Comparison of ENCODE assay signal across 36 cellular contexts in the genomic region with DNA sequence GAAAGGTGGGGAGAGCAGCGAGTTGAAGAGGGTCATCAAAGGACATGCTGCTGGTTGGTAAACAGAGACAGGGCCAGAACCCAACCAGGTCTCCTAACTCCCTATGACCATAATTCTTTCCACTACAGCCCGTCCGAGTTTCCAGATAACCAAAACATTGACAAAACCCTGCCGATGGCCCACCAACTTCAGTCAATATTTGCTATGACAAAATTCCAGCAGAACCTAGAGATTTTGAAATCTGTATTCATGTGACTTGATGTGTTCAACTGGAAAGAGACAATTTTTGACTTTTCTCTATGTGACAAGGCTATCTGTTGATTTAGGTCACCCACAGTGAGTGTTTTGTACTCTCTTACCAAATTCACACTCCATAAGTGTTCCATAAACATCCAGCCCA.
"Had no signal": no experiment of that assay in that cellular context is flagged by ENCODE, and none has a peak within 500 bp of the region (broad histone marks: within the 10 kb centered on the region; RNA-seq: fewer than 3 reads in every experiment).

No MANE protein-coding gene starts in this region.

- H3K27ac Mint-ChIP-seq: activated B cell treated with CpG ODN at 0.5 μM for 24 hours; activated CD4-positive, alpha-beta memory T cell treated with anti-CD3 and anti-CD28 coated beads for 36 hours; activated CD4-positive, alpha-beta T cell treated with anti-CD3 and anti-CD28 coated beads, Interleukin-2, amount 10 ng/mL, durations not matched to agents 24 days and 14 days; activated naive CD4-positive, alpha-beta T cell treated with anti-CD3 and anti-CD28 coated beads for 36 hours; activated naive CD4-positive, alpha-beta T cell treated with anti-CD3 and anti-CD28 coated beads, Interleukin-2, amount 50 U/mL, for 72 hours; activated naive CD8-positive, alpha-beta T cell treated with anti-CD3 and anti-CD28 coated beads for 36 hours; activated T-cell treated with anti-CD3 and anti-CD28 coated beads, Interleukin-2, amount 50 U/mL, for 72 hours; activated T-helper 1 cell treated with anti-CD3 and anti-CD28 coated beads, Interleukin-12 subunit alpha, Interleukin-12 subunit beta, Interleukin-2, Interleukin-4 antibody, amounts not matched to agents 30 ng/mL and 10 ng/mL and 1 ng/mL, durations not matched to agents 14 hours and 24 hours and 36 hours; activated T-helper 17 cell treated with anti-CD3 and anti-CD28 coated beads, Interleukin-2, amount 50 U/mL, for 72 hours; T-helper 1 cell treated with Interleukin-12 subunit alpha and Interleukin-12 subunit beta and Interleukin-4 antibody, amounts not matched to agents 30 μg/mL and 1 μg/mL, for 36 hours; T-helper 2 cell treated with Interferon-gamma antibody and Interleukin-4, amounts not matched to agents 5 μg/mL and 100 μg/mL, for 36 hours had no signal

- H3K27ac ChIP-seq: adrenal gland, body of pancreas, brain microvascular endothelial cell, breast epithelium, VCaP had no signal

- H3K27me3 ChIP-seq: adrenal gland, body of pancreas, brain microvascular endothelial cell, breast epithelium had no signal

- H3K27me3 Mint-ChIP-seq: activated CD4-positive, alpha-beta memory T cell treated with anti-CD3 and anti-CD28 coated beads for 36 hours; activated T-helper 17 cell treated with anti-CD3 and anti-CD28 coated beads, Interleukin-2, amount 50 U/mL, for 72 hours had no signal

- H3K9me3 ChIP-seq: adrenal gland, body of pancreas, breast epithelium had no signal

- H3K36me3 Mint-ChIP-seq: activated CD4-positive, alpha-beta memory T cell treated with anti-CD3 and anti-CD28 coated beads for 36 hours; activated naive CD4-positive, alpha-beta T cell treated with anti-CD3 and anti-CD28 coated beads, Interleukin-2, amount 50 U/mL, for 72 hours; activated naive CD8-positive, alpha-beta T cell treated with anti-CD3 and anti-CD28 coated beads for 36 hours had no signal

- FAIRE-seq: astrocyte, TTC549 had no signal

- H3K36me3 ChIP-seq: adrenal gland, brain microvascular endothelial cell, breast epithelium had no signal

- H3K4me3 Mint-ChIP-seq: activated B cell treated with CpG ODN at 0.5 μM for 24 hours; activated CD4-positive, alpha-beta memory T cell treated with anti-CD3 and anti-CD28 coated beads for 36 hours; activated CD4-positive, alpha-beta T cell treated with anti-CD3 and anti-CD28 coated beads, Interleukin-2, amount 10 ng/mL, durations not matched to agents 24 days and 14 days; activated naive CD4-positive, alpha-beta T cell treated with anti-CD3 and anti-CD28 coated beads for 36 hours; activated naive CD8-positive, alpha-beta T cell treated with anti-CD3 and anti-CD28 coated beads for 36 hours; activated T-cell treated with anti-CD3 and anti-CD28 coated beads, Interleukin-2, amount 50 U/mL, for 4 hours; activated T-cell treated with anti-CD3 and anti-CD28 coated beads, Interleukin-2, amount 50 U/mL, for 72 hours; activated T-helper 1 cell treated with anti-CD3 and anti-CD28 coated beads, Interleukin-12 subunit alpha, Interleukin-12 subunit beta, Interleukin-2, Interleukin-4 antibody, amounts not matched to agents 30 ng/mL and 10 ng/mL and 1 ng/mL, durations not matched to agents 14 hours and 24 hours and 36 hours; activated T-helper 17 cell treated with anti-CD3 and anti-CD28 coated beads, Interleukin-2, amount 50 U/mL, for 72 hours; T-helper 1 cell treated with Interleukin-12 subunit alpha and Interleukin-12 subunit beta and Interleukin-4 antibody, amounts not matched to agents 30 μg/mL and 1 μg/mL, for 36 hours; T-helper 2 cell treated with Interferon-gamma antibody and Interleukin-4, amounts not matched to agents 5 μg/mL and 100 μg/mL, for 36 hours had no signal

- ATAC-seq: activated T-cell treated with anti-CD3 and anti-CD28 coated beads, Interleukin-2, amount 50 U/mL, for 4 hours; activated T-cell treated with anti-CD3 and anti-CD28 coated beads, Interleukin-2, amount 50 U/mL, for 72 hours; activated T-helper 17 cell treated with anti-CD3 and anti-CD28 coated beads, Interleukin-2, amount 50 U/mL, for 72 hours; body of pancreas had no signal

- H3K9me3 Mint-ChIP-seq: activated CD4-positive, alpha-beta memory T cell treated with anti-CD3 and anti-CD28 coated beads for 36 hours; activated CD4-positive, alpha-beta T cell treated with anti-CD3 and anti-CD28 coated beads, Interleukin-2, amount 10 ng/mL, durations not matched to agents 24 days and 14 days; activated naive CD4-positive, alpha-beta T cell treated with anti-CD3 and anti-CD28 coated beads for 36 hours; activated naive CD4-positive, alpha-beta T cell treated with anti-CD3 and anti-CD28 coated beads, Interleukin-2, amount 50 U/mL, for 72 hours; activated naive CD8-positive, alpha-beta T cell treated with anti-CD3 and anti-CD28 coated beads for 36 hours; activated T-cell treated with anti-CD3 and anti-CD28 coated beads, Interleukin-2, amount 50 U/mL, for 4 hours; activated T-cell treated with anti-CD3 and anti-CD28 coated beads, Interleukin-2, amount 50 U/mL, for 72 hours; activated T-helper 1 cell treated with anti-CD3 and anti-CD28 coated beads, Interleukin-12 subunit alpha, Interleukin-12 subunit beta, Interleukin-2, Interleukin-4 antibody, amounts not matched to agents 30 ng/mL and 10 ng/mL and 1 ng/mL, durations not matched to agents 14 hours and 24 hours and 36 hours; activated T-helper 17 cell treated with anti-CD3 and anti-CD28 coated beads, Interleukin-2, amount 50 U/mL, for 72 hours; T-helper 1 cell treated with Interleukin-12 subunit alpha and Interleukin-12 subunit beta and Interleukin-4 antibody, amounts not matched to agents 30 μg/mL and 1 μg/mL, for 36 hours; T-helper 2 cell treated with Interferon-gamma antibody and Interleukin-4, amounts not matched to agents 5 μg/mL and 100 μg/mL, for 36 hours had no signal

- H3K4me3 ChIP-seq: adrenal gland, body of pancreas, breast epithelium had no signal

- DNase-seq: activated B cell treated with CpG ODN at 0.5 μM for 24 hours; activated CD4-positive, alpha-beta memory T cell treated with anti-CD3 and anti-CD28 coated beads for 36 hours; activated CD4-positive, alpha-beta T cell treated with anti-CD3 and anti-CD28 coated beads for 4 hours; activated CD4-positive, alpha-beta T cell treated with anti-CD3 and anti-CD28 coated beads, Interleukin-2, amount 10 ng/mL, durations not matched to agents 24 days and 14 days; activated CD4-positive, alpha-beta T cell treated with anti-CD3 and anti-CD28 coated beads, Interleukin-2, amount 50 U/mL, for 1 hour; activated CD4-positive, alpha-beta T cell treated with anti-CD3 and anti-CD28 coated beads, Interleukin-2, amount 50 U/mL, for 4 hours; activated CD4-positive, CD25-positive, alpha-beta regulatory T cell treated with anti-CD3 and anti-CD28 coated beads, Interleukin-2, amount 50 U/mL, for 72 hours; activated CD8-positive, alpha-beta memory T cell treated with anti-CD3 and anti-CD28 coated beads, Interleukin-2, amount 50 U/mL, for 4 hours; activated effector memory CD4-positive, alpha-beta T cell treated with anti-CD3 and anti-CD28 coated beads, Interleukin-2, amount 50 U/mL, for 16 hours; activated gamma-delta T cell treated with Interleukin-2 at 50 U/mL for 16 hours; activated naive CD4-positive, alpha-beta T cell; activated naive CD4-positive, alpha-beta T cell treated with anti-CD3 and anti-CD28 coated beads for 36 hours; activated naive CD4-positive, alpha-beta T cell treated with anti-CD3 and anti-CD28 coated beads, Interleukin-2, amount 50 U/mL, for 16 hours; activated naive CD8-positive, alpha-beta T cell treated with anti-CD3 and anti-CD28 coated beads for 36 hours; activated T-cell treated with anti-CD3 and anti-CD28 coated beads for 4 hours; activated T-cell treated with anti-CD3 and anti-CD28 coated beads, Interleukin-2, amount 50 U/mL, for 1 hour; activated T-cell treated with anti-CD3 and anti-CD28 coated beads, Interleukin-2, amount 50 U/mL, for 4 hours; activated T-cell treated with anti-CD3 and anti-CD28 coated beads, Interleukin-2, amount 50 U/mL, for 72 hours; adrenal gland; amniotic stem cell; aorta; body of pancreas; brain microvascular endothelial cell; central memory CD4-positive, alpha-beta T cell; T-helper 1 cell; T-helper 2 cell; T-helper 9 cell had no signal

- H3K4me1 Mint-ChIP-seq: activated B cell treated with CpG ODN at 0.5 μM for 24 hours; activated CD4-positive, alpha-beta T cell treated with anti-CD3 and anti-CD28 coated beads, Interleukin-2, amount 10 ng/mL, durations not matched to agents 24 days and 14 days; activated naive CD8-positive, alpha-beta T cell treated with anti-CD3 and anti-CD28 coated beads for 36 hours; activated T-helper 17 cell treated with anti-CD3 and anti-CD28 coated beads, Interleukin-2, amount 50 U/mL, for 72 hours had no signal

- H3K4me1 ChIP-seq: adrenal gland, breast epithelium had no signal
